27 cellular contexts compared by ENCODE assay signal in the genomic region with DNA sequence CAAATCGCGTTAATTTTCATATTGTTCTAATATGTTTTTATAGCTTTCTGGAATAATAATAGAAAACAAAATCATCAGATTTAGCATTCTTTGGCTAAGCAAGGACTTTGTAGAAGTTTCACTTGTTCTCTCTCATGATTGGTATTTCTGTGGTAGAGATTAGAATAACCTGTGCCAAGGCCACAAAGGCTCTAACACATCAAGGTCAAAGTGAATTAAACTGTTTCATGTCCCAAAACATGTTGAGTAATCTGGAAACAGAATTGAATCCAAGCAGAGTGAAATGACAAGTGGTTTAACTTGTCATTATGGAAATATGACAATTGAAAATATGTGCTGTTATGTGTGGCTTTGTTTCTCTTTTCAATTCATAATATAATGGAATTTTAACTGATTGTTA.
"Had no signal": no experiment of that assay in that cellular context is flagged by ENCODE, and none has a peak within 500 bp of the region (broad histone marks: within the 10 kb centered on the region; RNA-seq: fewer than 3 reads in every experiment).

No MANE protein-coding gene starts in this region.

- H3K9me3 Mint-ChIP-seq: mesothelial cell of epicardium, neural crest cell had no signal

- H3K9ac ChIP-seq: parathyroid adenoma had no signal

- H3K27me3 ChIP-seq: dorsolateral prefrontal cortex, neutrophil, stomach, thyroid gland, vagina had no signal

- H3K4me1 Mint-ChIP-seq: immature natural killer cell; mesothelial cell of epicardium; naive B cell; stimulated activated effector memory CD8-positive, alpha-beta T cell treated with anti-CD3 and anti-CD28 coated beads, Interleukin-12 subunit alpha, Interleukin-12 subunit beta, amount 100 ng/mL, for 72 hours had no signal

- H3K4me3 Mint-ChIP-seq: immature natural killer cell; mesothelial cell of epicardium; naive B cell; natural killer cell treated with Interleukin-12 subunit alpha and Interleukin-12 subunit beta and Interleukin-15 and Interleukin-18, amount 100 ng/mL, for 72 hours; neural crest cell; stimulated activated effector memory CD8-positive, alpha-beta T cell treated with anti-CD3 and anti-CD28 coated beads, Interleukin-12 subunit alpha, Interleukin-12 subunit beta, amount 100 ng/mL, for 72 hours had no signal

- H3K4me3 ChIP-seq: dorsolateral prefrontal cortex, mucosa of descending colon, stomach, thyroid gland, vagina had no signal

- H3K79me2 ChIP-seq: parathyroid adenoma had no signal

- ATAC-seq: esophagus mucosa; mucosa of descending colon; natural killer cell treated with Interleukin-12 subunit alpha and Interleukin-12 subunit beta and Interleukin-15 and Interleukin-18, amount 100 ng/mL, for 72 hours; sciatic nerve; stimulated activated effector memory CD8-positive, alpha-beta T cell treated with anti-CD3 and anti-CD28 coated beads, Interleukin-12 subunit alpha, Interleukin-12 subunit beta, amount 100 ng/mL, for 72 hours had no signal

- H3K9me3 ChIP-seq: mucosa of descending colon, neutrophil, stomach, thyroid gland, vagina had no signal

- H2AFZ ChIP-seq: parathyroid adenoma had no signal

- DNase-seq: dorsolateral prefrontal cortex; effector CD4-positive, alpha-beta T cell; hypothalamus; immature natural killer cell; islet precursor cell; kidney glomerular epithelial cell; mucosa of descending colon; naive B cell; stimulated activated CD4-positive, alpha-beta T cell treated with anti-CD3 and anti-CD28 coated beads, Interleukin-2, amount 100 ng/mL, for 24 hours; stimulated activated CD4-positive, alpha-beta T cell treated with anti-CD3 and anti-CD28 coated beads, Interleukin-4, amount 100 ng/mL, for 24 hours; stimulated activated naive CD4-positive, alpha-beta T cell treated with Interleukin-2 at 50 U/mL for 16 hours; stomach; thyroid gland; trophoblast cell had no signal

- H3K4me1 ChIP-seq: parathyroid adenoma, stomach, thyroid gland, vagina had no signal

- FAIRE-seq: colon, frontal cortex had no signal

- H3K27me3 Mint-ChIP-seq: naive B cell; natural killer cell treated with Interleukin-12 subunit alpha and Interleukin-12 subunit beta and Interleukin-15 and Interleukin-18, amount 100 ng/mL, for 72 hours; progenitor cell of endocrine pancreas had no signal

- H3K36me3 ChIP-seq: neutrophil, stomach, thyroid gland, vagina had no signal

- H3K27ac ChIP-seq: dorsolateral prefrontal cortex, epithelial cell of prostate, neutrophil, parathyroid adenoma, stomach, thyroid gland, vagina had no signal

- H3K36me3 Mint-ChIP-seq: mesothelial cell of epicardium; naive B cell; stimulated activated effector memory CD8-positive, alpha-beta T cell treated with anti-CD3 and anti-CD28 coated beads, Interleukin-12 subunit alpha, Interleukin-12 subunit beta, amount 100 ng/mL, for 72 hours had no signal

- H3K27ac Mint-ChIP-seq: immature natural killer cell; mesothelial cell of epicardium; naive B cell; natural killer cell treated with Interleukin-12 subunit alpha and Interleukin-12 subunit beta and Interleukin-15 and Interleukin-18, amount 100 ng/mL, for 72 hours; progenitor cell of endocrine pancreas; stimulated activated effector memory CD8-positive, alpha-beta T cell treated with anti-CD3 and anti-CD28 coated beads, Interleukin-12 subunit alpha, Interleukin-12 subunit beta, amount 100 ng/mL, for 72 hours had no signal
